9 cellular contexts compared by ENCODE assay signal in the genomic region with DNA sequence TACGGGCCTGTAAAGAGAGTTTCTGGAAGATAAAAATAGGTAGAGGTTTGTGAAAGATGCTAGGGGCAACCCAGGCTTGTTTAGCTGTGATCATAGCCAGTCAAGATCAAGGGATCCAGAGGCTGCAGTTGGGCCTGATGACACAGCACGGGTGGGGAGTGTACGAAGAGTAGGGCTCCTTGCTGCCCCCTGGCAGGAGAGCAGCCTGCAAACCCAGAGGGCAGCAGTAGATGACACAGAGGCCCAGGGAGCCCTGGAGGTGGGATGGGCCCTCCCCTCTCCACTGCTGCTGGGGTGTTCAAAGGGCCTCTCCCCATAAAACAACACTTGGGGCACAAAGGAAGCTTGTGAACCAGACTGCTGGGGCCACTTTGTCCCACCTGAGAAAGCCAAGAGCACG. TPM values are rescaled to one million over a fixed set of nuclear protein-coding genes. Genes with fewer than 3 reads are reported as not detected.
DNase-seq lines count a peak whose midpoint lies in the region; ATAC-seq and TF ChIP-seq lines count a peak whose summit lies in the region.
"Had no signal": no experiment of that assay in that cellular context is flagged by ENCODE, and none has a peak within 500 bp of the region (broad histone marks: within the 10 kb centered on the region; RNA-seq: fewer than 3 reads in every experiment).

No MANE protein-coding gene starts in this region.

- H3K4me1 ChIP-seq in body of pancreas, result peaks cover 32% of the 10 kb centered on the region
- H3K4me1 ChIP-seq in naive thymus-derived CD4-positive, alpha-beta T cell (ENCODE audit: control insufficient read depth in 2 of 2, insufficient read depth in 2 of 2, low read length in 2 of 2), result peaks cover 0 to 8% of the 10 kb centered on the region in 2 donors

- H3K27ac ChIP-seq in body of pancreas, result no peak overlapping the region
- no peak overlapping the region for H3K27ac ChIP-seq in naive thymus-derived CD4-positive, alpha-beta T cell (ENCODE audit: low read depth, low read length)
- no peak overlapping the region for H3K27ac ChIP-seq in caudate nucleus (ENCODE audit: low read depth, low read length)
- H3K27ac ChIP-seq: C4-2B had no signal

- no peaks in the 10 kb centered on the region for H3K9me3 Mint-ChIP-seq in naive thymus-derived CD4-positive, alpha-beta T cell

- peak; percentile 65 for ATAC-seq in body of pancreas
- peak; percentile 81 for ATAC-seq in naive thymus-derived CD4-positive, alpha-beta T cell
- no peak for ATAC-seq in HG03565 (IDR thresholded peaks at IDR 0.05; ENCODE audit: unreplicated experiment)

- peak overlapping the region in 1 of 9 donors; percentile 5 for H3K27ac Mint-ChIP-seq in naive thymus-derived CD4-positive, alpha-beta T cell

- no peaks in the 10 kb centered on the region for H3K36me3 ChIP-seq in body of pancreas (replicated peaks in 1 of 2; ENCODE audit: insufficient read depth in 1 of 2, low read depth in 2 of 2)
- H3K36me3 ChIP-seq in naive thymus-derived CD4-positive, alpha-beta T cell (ENCODE audit: control insufficient read depth in 2 of 3, insufficient read depth in 3 of 3, low read length in 3 of 3), result no peaks in the 10 kb centered on the region

- peaks cover 0 to 15% (median 10%) of the 10 kb centered on the region in 7 donors for H3K4me1 Mint-ChIP-seq in naive thymus-derived CD4-positive, alpha-beta T cell

- WGBS in body of pancreas, 2 donors, result 40 to 44% methylated on average over 4 of the region's 4 CpGs

- no peaks in the 10 kb centered on the region for H3K36me3 Mint-ChIP-seq in naive thymus-derived CD4-positive, alpha-beta T cell

- peak; percentile 33 for DNase-seq in NK-92 treated with Interleukin-12 subunit alpha and Interleukin-12 subunit beta, amount 100 ng/mL, for 24 hours (lab: John Stamatoyannopoulos, UW)
- DNase-seq in NK-92 (lab: John Stamatoyannopoulos, UW; ENCODE audit: unreplicated experiment) (no peak), NOMO-1 treated with DMSO at 0.1 percent for 48 hours (lab: John Stamatoyannopoulos, UW; ENCODE audit: unreplicated experiment) (peak; percentile 54), body of pancreas (peak; percentile 59 to 81 (median 72)), COR-L47 (lab: John Stamatoyannopoulos, UW) (no peak), caudate nucleus (lab: John Stamatoyannopoulos, UW) (no peak)
- peak in 1 of 9 donors; percentile 9 for DNase-seq in naive thymus-derived CD4-positive, alpha-beta T cell

- TF ChIP-seq CTCF in body of pancreas (IDR thresholded peaks at IDR 0.05), result peak in 6 of 7 experiments; percentile 19 to 62 (median 42)

- H3K4me3 Mint-ChIP-seq in naive thymus-derived CD4-positive, alpha-beta T cell, result no peak overlapping the region

- TF ChIP-seq POLR2A in body of pancreas (IDR thresholded peaks at IDR 0.05), result no peak

- intact Hi-C loops in body of pancreas (cut with DNase I), result no loop called here
- intact Hi-C loops in naive thymus-derived CD4-positive, alpha-beta T cell (cut with micrococcal nuclease), result loop anchor here in 1 of 2 donors (5.0 kb wide), 1 partner anchor 95 kb away; no protein-coding TSS in a partner anchor

- peaks cover 0 to 17% (median 0%) of the 10 kb centered on the region in 5 donors for H3K27me3 Mint-ChIP-seq in naive thymus-derived CD4-positive, alpha-beta T cell

- H3K9me3 ChIP-seq in body of pancreas, result no peaks in the 10 kb centered on the region
- H3K9me3 ChIP-seq in naive thymus-derived CD4-positive, alpha-beta T cell (ENCODE audit: control insufficient read depth in 2 of 3, low read length in 3 of 3), result no peaks in the 10 kb centered on the region

- H3K27me3 ChIP-seq in body of pancreas, result no peaks in the 10 kb centered on the region
- no peaks in the 10 kb centered on the region for H3K27me3 ChIP-seq in naive thymus-derived CD4-positive, alpha-beta T cell (ENCODE audit: control insufficient read depth in 2 of 2, insufficient read depth in 2 of 2, low read length in 2 of 2)

- CTCF ChIA-PET in naive thymus-derived CD4-positive, alpha-beta T cell (lab: Charles Lee), result interaction anchor here (0.7 kb wide), 1 partner anchor 471 kb away, joined by 3 read pairs; no protein-coding TSS in a partner anchor

- H3K4me3 ChIP-seq in body of pancreas, result no peak overlapping the region
- no peak overlapping the region for H3K4me3 ChIP-seq in naive thymus-derived CD4-positive, alpha-beta T cell (ENCODE audit: low read length)

- POLR2A ChIA-PET in naive thymus-derived CD4-positive, alpha-beta T cell (lab: Charles Lee), result no interaction called here

RNA-seq across cellular contexts. Expression of a gene that starts 47.2 kb away (rescaled TPM):
- total RNA-seq in body of pancreas, result 100 to 1,000 TPM in 1 of 2 donors, 10 to 100 TPM in 1; 84.8 to 272 TPM
- total RNA-seq in naive thymus-derived CD4-positive, alpha-beta T cell, result 10 to 100 TPM in 3 of 5 experiments, under 1 TPM in 2; 0.60 to 72.1 (median 19.4) TPM
- under 1 TPM in 1 of 2 donors, not detected in 1; 0.26 TPM for polyA plus RNA-seq in naive thymus-derived CD4-positive, alpha-beta T cell

Comparison
In these comparisons a context has a peak if more than half of its experiments do, and no peak if none do; other contexts are left out.
1. DNase-seq: peak in NK-92 treated with Interleukin-12 subunit alpha and Interleukin-12 subunit beta, amount 100 ng/mL, for 24 hours (single experiment), NOMO-1 treated with DMSO at 0.1 percent for 48 hours (single experiment) and body of pancreas (4 of 4); none in NK-92 (single experiment), COR-L47 (single experiment) and caudate nucleus (0 of 61).